ENCODE assay signal across 24 cellular contexts in genomic region chr2:189181706-189182105, GRCh38.
"Had no signal": no experiment of that assay in that cellular context is flagged by ENCODE, and none has a peak within 500 bp of the region (broad histone marks: within the 10 kb centered on the region; RNA-seq: fewer than 3 reads in every experiment).

No MANE protein-coding gene starts in this region.

- H3K4me3 Mint-ChIP-seq: effector memory CD8-positive, alpha-beta T cell; memory B cell; naive thymus-derived CD4-positive, alpha-beta T cell; stimulated activated effector memory CD8-positive, alpha-beta T cell treated with anti-CD3 and anti-CD28 coated beads, Interleukin-12 subunit alpha, Interleukin-12 subunit beta, amount 100 ng/mL, for 72 hours had no signal

- H3K4me1 Mint-ChIP-seq: memory B cell had no signal

- H3K27ac Mint-ChIP-seq: effector memory CD8-positive, alpha-beta T cell; memory B cell; naive thymus-derived CD4-positive, alpha-beta T cell; stimulated activated effector memory CD8-positive, alpha-beta T cell treated with anti-CD3 and anti-CD28 coated beads, Interleukin-12 subunit alpha, Interleukin-12 subunit beta, amount 100 ng/mL, for 72 hours had no signal

- H3K27ac ChIP-seq: coronary artery, esophagus squamous epithelium, prostate gland, right atrium auricular region, stomach, thyroid gland had no signal

- DNase-seq: effector memory CD8-positive, alpha-beta T cell; erythroblast; esophagus squamous epithelium; foreskin melanocyte; midbrain; naive thymus-derived CD4-positive, alpha-beta T cell; nucleus accumbens; stimulated activated CD4-positive, alpha-beta T cell treated with anti-CD3 and anti-CD28 coated beads, Interleukin-12 subunit alpha, Interleukin-12 subunit beta, amount 100 ng/mL, for 4 hours; stimulated activated CD4-positive, alpha-beta T cell treated with anti-CD3 and anti-CD28 coated beads, Interleukin-2, amount 100 ng/mL, for 24 hours; stimulated activated CD4-positive, alpha-beta T cell treated with anti-CD3 and anti-CD28 coated beads, Interleukin-4, amount 100 ng/mL, for 24 hours; stimulated activated naive CD4-positive, alpha-beta T cell treated with Interleukin-2 at 50 U/mL for 16 hours; stomach; thyroid gland; trophoblast cell had no signal

- H3K9me3 Mint-ChIP-seq: effector memory CD8-positive, alpha-beta T cell; memory B cell; nephron; stimulated activated effector memory CD8-positive, alpha-beta T cell treated with anti-CD3 and anti-CD28 coated beads, Interleukin-12 subunit alpha, Interleukin-12 subunit beta, amount 100 ng/mL, for 72 hours had no signal

- H3K9me3 ChIP-seq: esophagus squamous epithelium, prostate gland, right atrium auricular region, stomach, thyroid gland had no signal

- H3K4me3 ChIP-seq: coronary artery, esophagus squamous epithelium, lung, prostate gland, right atrium auricular region, smooth muscle cell, stomach, thyroid gland had no signal

- H3K27me3 ChIP-seq: esophagus squamous epithelium, right atrium auricular region, stomach, thyroid gland had no signal

- H3K36me3 ChIP-seq: esophagus squamous epithelium, prostate gland, right atrium auricular region, stomach, thyroid gland had no signal

- ATAC-seq: effector memory CD8-positive, alpha-beta T cell; left lobe of liver; naive thymus-derived CD4-positive, alpha-beta T cell; sciatic nerve; stimulated activated effector memory CD8-positive, alpha-beta T cell treated with anti-CD3 and anti-CD28 coated beads, Interleukin-12 subunit alpha, Interleukin-12 subunit beta, amount 100 ng/mL, for 72 hours had no signal

- H3K4me1 ChIP-seq: prostate gland, right atrium auricular region, thyroid gland had no signal

- H3K4me2 ChIP-seq: smooth muscle cell had no signal

- H3K36me3 Mint-ChIP-seq: memory B cell; stimulated activated effector memory CD8-positive, alpha-beta T cell treated with anti-CD3 and anti-CD28 coated beads, Interleukin-12 subunit alpha, Interleukin-12 subunit beta, amount 100 ng/mL, for 72 hours had no signal

- H3K27me3 Mint-ChIP-seq: effector memory CD8-positive, alpha-beta T cell had no signal
